In genomic region chr1:96416111-96416595, GRCh38 we compare ENCODE assay signal across 13 cellular contexts.
A peak's percentile ranks its signal among the peaks of the same experiment; 100 is the strongest.
DNase-seq lines count a peak whose midpoint lies in the region; ATAC-seq and TF ChIP-seq lines count a peak whose summit lies in the region.
"Had no signal": no experiment of that assay in that cellular context is flagged by ENCODE, and none has a peak within 500 bp of the region (broad histone marks: within the 10 kb centered on the region; RNA-seq: fewer than 3 reads in every experiment).

No MANE protein-coding gene starts in this region.

- H3K4me3 ChIP-seq in OCI-LY3 (ENCODE audit: low read length) = peak overlapping the region; percentile 11; the same call in 1 of the 2 replicates
- no peak overlapping the region for H3K4me3 ChIP-seq in esophagus (ENCODE audit: low read depth in 1 of 2, low read length in 2 of 2)
- no peak overlapping the region for H3K4me3 ChIP-seq in muscle layer of duodenum (ENCODE audit: low read depth in 1 of 2, low read length in 2 of 2)
- H3K4me3 ChIP-seq: testis had no signal

- H3K9me3 ChIP-seq in OCI-LY3 (ENCODE audit: insufficient read depth, low read length) (no peaks in the 10 kb centered on the region), esophagus (ENCODE audit: control insufficient read depth in 2 of 2, insufficient read depth in 1 of 2, low read depth in 1 of 2, low read length in 1 of 2) (no peaks in the 10 kb centered on the region), muscle layer of duodenum (ENCODE audit: control insufficient read depth in 1 of 2, low read length in 2 of 2) (no peaks in the 10 kb centered on the region)
- H3K9me3 ChIP-seq: testis had no signal

- ATAC-seq in GM18870 (IDR thresholded peaks at IDR 0.05; ENCODE audit: unreplicated experiment) = no peak
- ATAC-seq: effector memory CD8-positive, alpha-beta T cell had no signal

- H3K9ac ChIP-seq in OCI-LY3 (ENCODE audit: low read length) = no peak overlapping the region; the same call in 1 of the 2 replicates
- H3K9ac ChIP-seq: parathyroid adenoma had no signal

- no peak for TF ChIP-seq CTCF in OCI-LY3 (IDR thresholded peaks at IDR 0.05; ENCODE audit: low read depth, low read length)

- peak overlapping the region; percentile 62 for H3K4me2 ChIP-seq in OCI-LY3 (ENCODE audit: low read length)

- H4K20me1 ChIP-seq in OCI-LY3 (ENCODE audit: insufficient read depth, low read length) = no peaks in the 10 kb centered on the region

- H3K4me1 ChIP-seq in OCI-LY3 (ENCODE audit: low read length) = peaks cover 32% of the 10 kb centered on the region
- H3K4me1 ChIP-seq in esophagus (ENCODE audit: control insufficient read depth in 2 of 2, insufficient read depth in 2 of 2, low read length in 1 of 2) = peaks cover 0 to 2% of the 10 kb centered on the region in 2 donors
- H3K4me1 ChIP-seq in muscle layer of duodenum (ENCODE audit: control insufficient read depth in 1 of 2, insufficient read depth in 2 of 2, low read length in 2 of 2) = peaks cover 0 to 14% of the 10 kb centered on the region in 2 donors
- H3K4me1 ChIP-seq: parathyroid adenoma, testis had no signal

- no peaks in the 10 kb centered on the region for H3K79me2 ChIP-seq in OCI-LY3 (ENCODE audit: low read length)
- H3K79me2 ChIP-seq: parathyroid adenoma had no signal

- H3K27me3 ChIP-seq in OCI-LY3 (ENCODE audit: low read depth, low read length) = 0 out of 2 replicates have a peak, but pooled peaks cover 4% of the 10 kb centered on the region
- H3K27me3 ChIP-seq in esophagus (ENCODE audit: control insufficient read depth in 1 of 2, insufficient read depth in 2 of 2, low read length in 2 of 2) = no peaks in the 10 kb centered on the region
- no peaks in the 10 kb centered on the region for H3K27me3 ChIP-seq in muscle layer of duodenum (ENCODE audit: low read depth, low read length)
- H3K27me3 ChIP-seq: testis had no signal

- H2AFZ ChIP-seq in OCI-LY3 (ENCODE audit: low read depth, low read length) = no peak overlapping the region
- H2AFZ ChIP-seq: parathyroid adenoma had no signal

- WGBS in esophagus, 2 donors = 19 to 38% methylated on average over 5 of the region's 5 CpGs

- DNase-seq in AG08396 (ENCODE audit: low spot score) (peak; percentile 70), hippocampal formation (lab: John Stamatoyannopoulos, UW) (no peak), activated T-cell treated with anti-CD3 and anti-CD28 coated beads for 4 hours (no peak), NAMALWA (ENCODE audit: low spot score) (no peak)
- DNase-seq: CD8-positive, alpha-beta memory T cell; effector memory CD8-positive, alpha-beta T cell; testis had no signal

- H3K27ac ChIP-seq in OCI-LY3 (ENCODE audit: low read length) = no peak overlapping the region
- H3K27ac ChIP-seq in esophagus (ENCODE audit: low read depth in 2 of 2, low read length in 1 of 2) = peak overlapping the region; percentile 41 to 76
- H3K27ac ChIP-seq in muscle layer of duodenum (ENCODE audit: low read length) = peak overlapping the region; percentile 17
- H3K27ac ChIP-seq: parathyroid adenoma, testis, VCaP had no signal

- H3K36me3 ChIP-seq in OCI-LY3 (replicated peaks; ENCODE audit: low read depth, low read length) (no peaks in the 10 kb centered on the region), esophagus (ENCODE audit: control insufficient read depth in 2 of 2, insufficient read depth in 2 of 2, low read length in 1 of 2) (no peaks in the 10 kb centered on the region), muscle layer of duodenum (ENCODE audit: control insufficient read depth in 1 of 2, insufficient read depth in 2 of 2, low read length in 2 of 2) (no peaks in the 10 kb centered on the region)
